Comparison of ENCODE assay signal across 2 cellular contexts in genomic region chr1:201697174-201697573, GRCh38.
TF ChIP-seq lines count a peak whose summit lies in the region.

No MANE protein-coding gene starts in this region.

TF ChIP-seq in SK-N-SH, 30 proteins besides CTCF, POLR2A, EP300 and RAD21:
- TF ChIP-seq ZBTB33 (IDR thresholded peaks at IDR 0.05; ENCODE audit: borderline replicate concordance, low read depth) (no peak), SIN3A (IDR thresholded peaks at IDR 0.05; ENCODE audit: borderline replicate concordance, low read depth, low read length) (no peak), PBX3 (IDR thresholded peaks at IDR 0.05) (no peak), FOXJ3 (CRISPR knock-in tag; IDR thresholded peaks at IDR 0.05) (no peak), RXRA (IDR thresholded peaks at IDR 0.05; ENCODE audit: borderline replicate concordance, low read depth) (no peak), YY1 (IDR thresholded peaks at IDR 0.05; ENCODE audit: low read depth) (no peak), SMC3 (IDR thresholded peaks at IDR 0.05; ENCODE audit: low read depth, low read length) (no peak), MAX (IDR thresholded peaks at IDR 0.05; ENCODE audit: low read depth) (no peak), RFX5 (IDR thresholded peaks at IDR 0.05; ENCODE audit: low read length) (no peak), EZH2phosphoT487 (IDR thresholded peaks at IDR 0.05; ENCODE audit: borderline replicate concordance, low read depth) (no peak), TAF1 (IDR thresholded peaks at IDR 0.05; ENCODE audit: borderline replicate concordance, low read depth, low read length) (no peak), JUND (IDR thresholded peaks at IDR 0.05) (no peak), ELF1 (IDR thresholded peaks at IDR 0.05) (no peak), TEAD4 (IDR thresholded peaks at IDR 0.05; ENCODE audit: borderline replicate concordance, insufficient read depth) (no peak), USF2 (IDR thresholded peaks at IDR 0.05; ENCODE audit: borderline replicate concordance, low read depth, low read length) (no peak), TCF12 (IDR thresholded peaks at IDR 0.05) (no peak), USF1 (IDR thresholded peaks at IDR 0.05; ENCODE audit: borderline replicate concordance, low read depth) (no peak), GATA2 (CRISPR knock-in tag; IDR thresholded peaks at IDR 0.05) (no peak), REST (IDR thresholded peaks at IDR 0.05; ENCODE audit: low read depth, low read length) (no peak), RCOR1 (IDR thresholded peaks at IDR 0.05; ENCODE audit: low read length) (no peak)

TF ChIP-seq in SK-N-SH treated with all-trans-retinoic acid at 6 μM for 48 hours, 23 proteins besides CTCF, POLR2A, EP300 and RAD21:
- TF ChIP-seq SNAI2 (CRISPR knock-in tag; IDR thresholded peaks at IDR 0.05) (no peak), CSDC2 (CRISPR knock-in tag; IDR thresholded peaks at IDR 0.05) (no peak), TOX (CRISPR knock-in tag; IDR thresholded peaks at IDR 0.05; ENCODE audit: borderline replicate concordance) (no peak), TSHZ2 (CRISPR knock-in tag; IDR thresholded peaks at IDR 0.05) (no peak), CSRNP3 (CRISPR knock-in tag; IDR thresholded peaks at IDR 0.05) (no peak), ZC3H10 (CRISPR knock-in tag; IDR thresholded peaks at IDR 0.05) (no peak), ESRRG (CRISPR knock-in tag; IDR thresholded peaks at IDR 0.05) (no peak), ARNTL (CRISPR knock-in tag; IDR thresholded peaks at IDR 0.05; ENCODE audit: borderline replicate concordance, low read depth) (no peak)
